ENCODE assay signal across 8 cellular contexts in genomic region chr1:62212411-62212810, GRCh38. TPM values are rescaled to one million over a fixed set of nuclear protein-coding genes. Genes with fewer than 3 reads are reported as not detected.
"Had no signal": no experiment of that assay in that cellular context is flagged by ENCODE, and none has a peak within 500 bp of the region (broad histone marks: within the 10 kb centered on the region; RNA-seq: fewer than 3 reads in every experiment).

No MANE protein-coding gene starts in this region.

- H3K4me3 Mint-ChIP-seq: H9 had no signal

- FAIRE-seq: H54, HTR-8/SVneo, K562 had no signal

- H3K4me3 ChIP-seq: K562 had no signal

- ATAC-seq: K562 had no signal

- DNase-seq: GOT3, H9, HCEC 1CT, IMR-90 had no signal

RNA-seq across cellular contexts. Expression of gene L1TD1, which starts 17.8 kb away (rescaled TPM):
- total RNA-seq: HT-29, IMR-90 had no signal
- polyA plus RNA-seq: IMR-90, K562 had no signal
